Comparison of ENCODE assay signal across 27 cellular contexts in the genomic region with DNA sequence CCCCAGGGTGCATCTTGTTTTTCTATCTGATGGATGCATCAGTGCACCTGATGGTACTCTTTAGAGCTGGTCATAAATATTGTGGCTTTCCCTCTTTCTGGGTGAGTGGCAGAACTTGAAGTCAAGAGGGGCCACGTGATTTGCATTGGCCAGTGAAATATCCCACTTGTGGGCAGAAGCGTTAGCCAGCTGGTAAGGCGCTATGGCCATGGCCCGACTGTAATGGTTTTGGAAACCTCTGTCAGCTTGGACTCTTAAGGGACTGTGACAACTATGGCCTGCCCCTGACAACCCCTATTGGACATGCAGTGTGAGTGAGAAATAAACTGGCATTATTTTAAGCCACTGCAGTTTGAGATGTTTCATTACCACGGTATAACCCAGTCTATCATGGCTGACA.
A peak's percentile ranks its signal among the peaks of the same experiment; 100 is the strongest.
DNase-seq lines count a peak whose midpoint lies in the region; ATAC-seq, FAIRE-seq and TF ChIP-seq lines count a peak whose summit lies in the region.
"Had no signal": no experiment of that assay in that cellular context is flagged by ENCODE, and none has a peak within 500 bp of the region (broad histone marks: within the 10 kb centered on the region; RNA-seq: fewer than 3 reads in every experiment).

No MANE protein-coding gene starts in this region.

- no peak overlapping the region for H3K4me2 ChIP-seq in hepatocyte
- H3K4me2 ChIP-seq: A549 had no signal

- no peaks in the 10 kb centered on the region for H3K27me3 ChIP-seq in testis
- H3K27me3 ChIP-seq in hepatocyte = no peaks in the 10 kb centered on the region
- H3K27me3 ChIP-seq in H7 (ENCODE audit: control insufficient read depth, insufficient read depth, low read length) = no peaks in the 10 kb centered on the region
- no peaks in the 10 kb centered on the region for H3K27me3 ChIP-seq in small intestine (ENCODE audit: control insufficient read depth in 2 of 2, insufficient read depth in 2 of 2, low read length in 2 of 2)
- H3K27me3 ChIP-seq: SJCRH30 had no signal

- no peaks in the 10 kb centered on the region for H3K9me3 ChIP-seq in testis
- no peaks in the 10 kb centered on the region for H3K9me3 ChIP-seq in hepatocyte (ENCODE audit: low read depth)
- H3K9me3 ChIP-seq in small intestine (ENCODE audit: control insufficient read depth, low read depth) = no peaks in the 10 kb centered on the region
- H3K9me3 ChIP-seq: A549 had no signal

- no peaks in the 10 kb centered on the region for H3K9me3 Mint-ChIP-seq in activated B cell treated with CpG ODN at 0.5 μM for 24 hours
- H3K9me3 Mint-ChIP-seq: CD4-positive, alpha-beta memory T cell; H9; HFFc6 had no signal

- no peak for TF ChIP-seq POLR2A in testis (IDR thresholded peaks at IDR 0.05)

- no peak for FAIRE-seq in small intestine (lab: Jason Lieb, UNC)
- FAIRE-seq: A549, GM12892 had no signal

- peaks cover 94% of the 10 kb centered on the region for H3K36me3 Mint-ChIP-seq in activated B cell treated with CpG ODN at 0.5 μM for 24 hours (ENCODE audit: low read depth)

- H3K27me3 Mint-ChIP-seq in activated B cell treated with CpG ODN at 0.5 μM for 24 hours = no peaks in the 10 kb centered on the region
- H3K27me3 Mint-ChIP-seq: CD4-positive, alpha-beta memory T cell had no signal

- TF ChIP-seq CTCF in activated B cell treated with CpG ODN at 0.5 μM for 24 hours (IDR thresholded peaks at IDR 0.05) (no peak), testis (IDR thresholded peaks at IDR 0.05) (no peak), hepatocyte (IDR thresholded peaks at IDR 0.05; ENCODE audit: poor library complexity) (no peak)

- no peaks in the 10 kb centered on the region for H3K79me2 ChIP-seq in hepatocyte

- CTCF ChIA-PET in activated B cell treated with CpG ODN at 0.5 μM for 24 hours (lab: Charles Lee) = no interaction called here

- no peak overlapping the region for H3K4me3 Mint-ChIP-seq in activated B cell treated with CpG ODN at 0.5 μM for 24 hours
- H3K4me3 Mint-ChIP-seq: CD4-positive, alpha-beta memory T cell; H9; HFFc6 had no signal

- H3K27ac ChIP-seq in testis (no peak overlapping the region), hepatocyte (no peak overlapping the region), small intestine (ENCODE audit: low read depth in 1 of 2, low read length in 1 of 2) (no peak overlapping the region)
- H3K27ac ChIP-seq: A549, GM23248, SJCRH30 had no signal

- no peak for ATAC-seq in activated B cell treated with CpG ODN at 0.5 μM for 24 hours (ENCODE audit: low read depth)
- ATAC-seq: A549, Right ventricle myocardium inferior had no signal

- no peak overlapping the region for H2AFZ ChIP-seq in hepatocyte
- H2AFZ ChIP-seq: GM23248 had no signal

- 90 to 93% methylated on average over 5 of the region's 5 CpGs for WGBS in testis, 2 donors
- 93% methylated on average over 5 of the region's 5 CpGs for WGBS in hepatocyte (ENCODE audit: low lambda C conversion rate, missing lambda C conversion rate)
- 87 to 95% (median 89%) methylated on average over 5 of the region's 5 CpGs for WGBS in small intestine, 3 donors

- H3K36me3 ChIP-seq in testis (ENCODE audit: low read depth, missing control alignments) = no peaks in the 10 kb centered on the region
- H3K36me3 ChIP-seq in hepatocyte (replicated peaks; ENCODE audit: insufficient read depth, low read depth) = no peaks in the 10 kb centered on the region
- peaks cover 2% of the 10 kb centered on the region; the same call in 1 of the 2 replicates for H3K36me3 ChIP-seq in H7 (replicated peaks; ENCODE audit: control insufficient read depth, insufficient read depth, low read length)
- H3K36me3 ChIP-seq in small intestine (ENCODE audit: control insufficient read depth in 2 of 2, insufficient read depth in 2 of 2, low read length in 2 of 2) = peaks cover 3 to 23% of the 10 kb centered on the region in 2 donors

- peak overlapping the region; percentile 36 for H3K27ac Mint-ChIP-seq in activated B cell treated with CpG ODN at 0.5 μM for 24 hours
- H3K27ac Mint-ChIP-seq: HFFc6 had no signal

- H3K4me1 ChIP-seq in testis (no peaks in the 10 kb centered on the region), hepatocyte (ENCODE audit: insufficient read depth) (no peaks in the 10 kb centered on the region), small intestine (ENCODE audit: control insufficient read depth in 2 of 2, insufficient read depth in 1 of 2, low read depth in 1 of 2, low read length in 1 of 2) (no peaks in the 10 kb centered on the region)
- H3K4me1 ChIP-seq: A549 had no signal

- intact Hi-C loops in activated B cell treated with CpG ODN at 0.5 μM for 24 hours (cut with micrococcal nuclease) = no loop called here
- intact Hi-C loops in testis (cut with DNase I; ENCODE audit: low total_unique reads) = no loop called here

- POLR2A ChIA-PET in activated B cell treated with CpG ODN at 0.5 μM for 24 hours (lab: Charles Lee) = no interaction called here

- DNase-seq in DMS79 treated with DMSO at 0.1 percent for 48 hours (lab: John Stamatoyannopoulos, UW) (peak; percentile 69), NCI-H187 treated with DMSO at 0.1 percent for 48 hours (lab: John Stamatoyannopoulos, UW) (peak; percentile 99), activated B cell treated with CpG ODN at 0.5 μM for 24 hours (no peak), testis (peak; percentile 8), hepatocyte (ENCODE audit: low spot score) (no peak), H7 (no peak), small intestine (no peak)
- DNase-seq: AML-193; C1 segment of cervical spinal cord; CD4-positive, alpha-beta memory T cell; COR-L47; GF-D8; GM23248; H9; HFFc6; IMR-90; NCI-H1092; NCI-H1417 treated with DMSO at 0.1 percent for 48 hours; NCI-H1694 treated with DMSO at 0.1 percent for 48 hours; NCI-H2171 treated with DMSO at 0.1 percent for 48 hours; NCI-H345; NCI-H524 treated with DMSO at 0.1 percent for 48 hours; NCI-H774; SJCRH30 had no signal

- no peak overlapping the region for H3K4me3 ChIP-seq in testis
- H3K4me3 ChIP-seq in hepatocyte = no peak overlapping the region
- no peak overlapping the region for H3K4me3 ChIP-seq in H7 (ENCODE audit: insufficient read depth, low read depth, low read length)
- H3K4me3 ChIP-seq in small intestine (ENCODE audit: low read depth in 1 of 2, low read length in 2 of 2) = no peak overlapping the region
- H3K4me3 ChIP-seq: A549, GM23248, SJCRH30 had no signal

- H3K4me1 Mint-ChIP-seq in activated B cell treated with CpG ODN at 0.5 μM for 24 hours = peaks cover 5% of the 10 kb centered on the region

- no peaks in the 10 kb centered on the region for H4K20me1 ChIP-seq in hepatocyte (ENCODE audit: insufficient read depth, poor library complexity, severe bottlenecking)

- no peaks in the 10 kb centered on the region for H3K9me2 ChIP-seq in hepatocyte (replicated peaks; ENCODE audit: insufficient read depth)

Comparison
In these comparisons a context has a peak if more than half of its experiments do, and no peak if none do; other contexts are left out.
1. DNase-seq: peak in DMS79 treated with DMSO at 0.1 percent for 48 hours (single experiment), NCI-H187 treated with DMSO at 0.1 percent for 48 hours (single experiment) and testis (single experiment); none in activated B cell treated with CpG ODN at 0.5 μM for 24 hours (single experiment), hepatocyte (single experiment), H7 (single experiment) and small intestine (single experiment).